In the genomic region with DNA sequence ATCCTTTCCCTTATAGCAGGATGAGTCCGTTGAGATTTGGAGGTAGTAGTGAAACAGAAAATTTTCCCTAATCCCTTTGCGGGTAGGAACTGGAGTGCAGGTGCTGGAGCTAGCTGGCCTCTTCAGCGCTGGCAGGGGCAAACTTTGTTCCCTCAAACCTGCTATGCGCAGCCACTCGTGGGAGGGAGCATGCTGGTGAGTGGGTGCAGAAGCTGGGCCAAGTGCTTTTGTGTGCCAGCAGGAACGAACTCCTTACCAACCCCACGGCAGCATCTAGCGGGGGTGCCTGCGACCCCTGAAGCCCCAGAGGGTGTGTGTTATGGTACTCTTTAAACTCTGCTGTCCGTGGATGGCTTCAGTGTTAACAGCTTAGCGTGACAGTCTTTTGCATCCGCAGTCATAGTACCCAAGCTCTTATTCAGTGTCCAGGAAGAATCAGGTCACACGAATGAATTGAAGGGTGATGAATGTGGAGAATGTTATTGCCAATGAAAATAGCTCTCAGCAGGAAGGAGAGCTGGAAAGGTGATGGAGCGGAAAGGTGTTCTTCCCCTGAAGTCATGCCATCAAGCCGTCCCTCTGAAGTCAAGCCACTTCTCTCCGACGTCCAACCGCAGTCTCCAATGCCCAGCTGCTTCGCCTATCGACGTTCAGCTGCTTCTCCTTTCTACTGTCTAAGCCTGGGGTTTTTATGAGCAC, we compare ENCODE assay signal across 1 cellular context.
TF ChIP-seq lines count a peak whose summit lies in the region.

No MANE protein-coding gene starts in this region.

TF ChIP-seq in GM23338, 12 proteins besides CTCF, POLR2A, EP300 and RAD21 (continued from another document):
- TF ChIP-seq, protein P1, sequence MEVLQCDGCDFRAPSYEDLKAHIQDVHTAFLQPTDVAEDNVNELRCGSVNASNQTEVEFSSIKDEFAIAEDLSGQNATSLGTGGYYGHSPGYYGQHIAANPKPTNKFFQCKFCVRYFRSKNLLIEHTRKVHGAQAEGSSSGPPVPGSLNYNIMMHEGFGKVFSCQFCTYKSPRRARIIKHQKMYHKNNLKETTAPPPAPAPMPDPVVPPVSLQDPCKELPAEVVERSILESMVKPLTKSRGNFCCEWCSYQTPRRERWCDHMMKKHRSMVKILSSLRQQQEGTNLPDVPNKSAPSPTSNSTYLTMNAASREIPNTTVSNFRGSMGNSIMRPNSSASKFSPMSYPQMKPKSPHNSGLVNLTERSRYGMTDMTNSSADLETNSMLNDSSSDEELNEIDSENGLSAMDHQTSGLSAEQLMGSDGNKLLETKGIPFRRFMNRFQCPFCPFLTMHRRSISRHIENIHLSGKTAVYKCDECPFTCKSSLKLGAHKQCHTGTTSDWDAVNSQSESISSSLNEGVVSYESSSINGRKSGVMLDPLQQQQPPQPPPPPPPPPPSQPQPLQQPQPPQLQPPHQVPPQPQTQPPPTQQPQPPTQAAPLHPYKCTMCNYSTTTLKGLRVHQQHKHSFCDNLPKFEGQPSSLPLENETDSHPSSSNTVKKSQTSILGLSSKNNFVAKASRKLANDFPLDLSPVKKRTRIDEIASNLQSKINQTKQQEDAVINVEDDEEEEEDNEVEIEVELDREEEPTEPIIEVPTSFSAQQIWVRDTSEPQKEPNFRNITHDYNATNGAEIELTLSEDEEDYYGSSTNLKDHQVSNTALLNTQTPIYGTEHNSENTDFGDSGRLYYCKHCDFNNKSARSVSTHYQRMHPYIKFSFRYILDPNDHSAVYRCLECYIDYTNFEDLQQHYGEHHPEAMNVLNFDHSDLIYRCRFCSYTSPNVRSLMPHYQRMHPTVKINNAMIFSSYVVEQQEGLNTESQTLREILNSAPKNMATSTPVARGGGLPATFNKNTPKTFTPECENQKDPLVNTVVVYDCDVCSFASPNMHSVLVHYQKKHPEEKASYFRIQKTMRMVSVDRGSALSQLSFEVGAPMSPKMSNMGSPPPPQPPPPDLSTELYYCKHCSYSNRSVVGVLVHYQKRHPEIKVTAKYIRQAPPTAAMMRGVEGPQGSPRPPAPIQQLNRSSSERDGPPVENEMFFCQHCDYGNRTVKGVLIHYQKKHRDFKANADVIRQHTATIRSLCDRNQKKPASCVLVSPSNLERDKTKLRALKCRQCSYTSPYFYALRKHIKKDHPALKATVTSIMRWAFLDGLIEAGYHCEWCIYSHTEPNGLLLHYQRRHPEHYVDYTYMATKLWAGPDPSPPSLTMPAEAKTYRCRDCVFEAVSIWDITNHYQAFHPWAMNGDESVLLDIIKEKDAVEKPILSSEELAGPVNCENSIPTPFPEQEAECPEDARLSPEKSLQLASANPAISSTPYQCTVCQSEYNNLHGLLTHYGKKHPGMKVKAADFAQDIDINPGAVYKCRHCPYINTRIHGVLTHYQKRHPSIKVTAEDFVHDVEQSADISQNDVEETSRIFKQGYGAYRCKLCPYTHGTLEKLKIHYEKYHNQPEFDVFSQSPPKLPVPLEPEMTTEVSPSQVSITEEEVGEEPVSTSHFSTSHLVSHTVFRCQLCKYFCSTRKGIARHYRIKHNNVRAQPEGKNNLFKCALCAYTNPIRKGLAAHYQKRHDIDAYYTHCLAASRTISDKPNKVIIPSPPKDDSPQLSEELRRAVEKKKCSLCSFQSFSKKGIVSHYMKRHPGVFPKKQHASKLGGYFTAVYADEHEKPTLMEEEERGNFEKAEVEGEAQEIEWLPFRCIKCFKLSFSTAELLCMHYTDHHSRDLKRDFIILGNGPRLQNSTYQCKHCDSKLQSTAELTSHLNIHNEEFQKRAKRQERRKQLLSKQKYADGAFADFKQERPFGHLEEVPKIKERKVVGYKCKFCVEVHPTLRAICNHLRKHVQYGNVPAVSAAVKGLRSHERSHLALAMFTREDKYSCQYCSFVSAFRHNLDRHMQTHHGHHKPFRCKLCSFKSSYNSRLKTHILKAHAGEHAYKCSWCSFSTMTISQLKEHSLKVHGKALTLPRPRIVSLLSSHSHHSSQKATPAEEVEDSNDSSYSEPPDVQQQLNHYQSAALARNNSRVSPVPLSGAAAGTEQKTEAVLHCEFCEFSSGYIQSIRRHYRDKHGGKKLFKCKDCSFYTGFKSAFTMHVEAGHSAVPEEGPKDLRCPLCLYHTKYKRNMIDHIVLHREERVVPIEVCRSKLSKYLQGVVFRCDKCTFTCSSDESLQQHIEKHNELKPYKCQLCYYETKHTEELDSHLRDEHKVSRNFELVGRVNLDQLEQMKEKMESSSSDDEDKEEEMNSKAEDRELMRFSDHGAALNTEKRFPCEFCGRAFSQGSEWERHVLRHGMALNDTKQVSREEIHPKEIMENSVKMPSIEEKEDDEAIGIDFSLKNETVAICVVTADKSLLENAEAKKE (CRISPR knock-in tag; IDR thresholded peaks at IDR 0.05): no peak
- TF ChIP-seq CREB1 (CRISPR knock-in tag; IDR thresholded peaks at IDR 0.05; ENCODE audit: low read depth): no peak
